Comparison of ENCODE assay signal across 8 cellular contexts in the genomic region with DNA sequence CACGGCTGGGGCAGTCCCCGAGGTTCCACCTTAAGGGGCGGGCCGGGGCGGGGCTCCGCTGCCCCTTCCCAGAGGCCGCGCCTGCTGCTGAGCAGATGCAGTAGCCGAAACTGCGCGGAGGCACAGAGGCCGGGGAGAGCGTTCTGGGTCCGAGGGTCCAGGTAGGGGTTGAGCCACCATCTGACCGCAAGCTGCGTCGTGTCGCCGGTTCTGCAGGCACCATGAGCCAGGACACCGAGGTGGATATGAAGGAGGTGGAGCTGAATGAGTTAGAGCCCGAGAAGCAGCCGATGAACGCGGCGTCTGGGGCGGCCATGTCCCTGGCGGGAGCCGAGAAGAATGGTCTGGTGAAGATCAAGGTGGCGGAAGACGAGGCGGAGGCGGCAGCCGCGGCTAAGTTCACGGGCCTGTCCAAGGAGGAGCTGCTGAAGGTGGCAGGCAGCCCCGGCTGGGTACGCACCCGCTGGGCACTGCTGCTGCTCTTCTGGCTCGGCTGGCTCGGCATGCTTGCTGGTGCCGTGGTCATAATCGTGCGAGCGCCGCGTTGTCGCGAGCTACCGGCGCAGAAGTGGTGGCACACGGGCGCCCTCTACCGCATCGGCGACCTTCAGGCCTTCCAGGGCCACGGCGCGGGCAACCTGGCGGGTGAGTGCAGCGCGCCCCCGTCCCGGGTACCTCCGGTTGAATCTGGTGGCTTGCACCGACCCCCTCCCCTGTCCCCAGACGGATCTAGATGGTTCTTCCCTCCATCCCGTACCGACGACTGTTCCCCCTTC. TPM values are rescaled to one million over a fixed set of nuclear protein-coding genes. Genes with fewer than 3 reads are reported as not detected.
DNase-seq lines count a peak whose midpoint lies in the region; ATAC-seq and TF ChIP-seq lines count a peak whose summit lies in the region.

A gene (plus strand): TSS at position 94 of the 776 bp plus-strand sequence. CDS start 128 bp downstream, at position 222.

- H3K4me2 ChIP-seq in neural cell (ENCODE audit: low read length) = peak within 1 kb of the TSS; percentile 90

- H3K9me2 ChIP-seq in neural cell (ENCODE audit: insufficient read depth, low read length) = no peaks in the 10 kb centered on the region

- peak within 1 kb of the TSS; percentile 99 for H3K9ac ChIP-seq in neural cell (ENCODE audit: low read length)
- H3K9ac ChIP-seq in stomach smooth muscle (ENCODE audit: low read length in 2 of 2) = peak within 1 kb of the TSS; percentile 99 to 100

- TF ChIP-seq RAD21 in neural cell (conservative IDR thresholded peaks at IDR 0.05) = peak; percentile 75

- DNase-seq in EH (ENCODE audit: low read depth) (peak; percentile 91), KG1 (lab: John Stamatoyannopoulos, UW) (peak; percentile 93), RWPE1 (ENCODE audit: low spot score) (peak; percentile 89), fibroblast of the aortic adventitia (ENCODE audit: low read depth) (peak; percentile 85)
- peak; percentile 87 for DNase-seq in activated T-helper 9 cell treated with anti-CD3 and anti-CD28 coated beads, Interleukin-2, amount 50 U/mL, for 16 hours (ENCODE audit: low read depth)

- peaks cover 16% of the 10 kb centered on the region for H3K36me3 ChIP-seq in neural cell (ENCODE audit: insufficient read depth, low read length)
- H3K36me3 ChIP-seq in stomach smooth muscle (ENCODE audit: control insufficient read depth in 2 of 2, insufficient read depth in 2 of 2, low read length in 2 of 2) = peaks cover 31% of the 10 kb centered on the region in 2 donors

- CTCF ChIA-PET in RWPE1 (lab: Yijun Ruan, JAX) = interaction anchor here (0.6 to 2.4 kb wide), 7 partner anchors 8 to 1387 kb away, joined by 3 to 10 read pairs (median 4); no protein-coding TSS in a partner anchor

- no peaks in the 10 kb centered on the region for H4K20me1 ChIP-seq in neural cell (ENCODE audit: insufficient read depth)

- H3K27ac ChIP-seq in RWPE1 (peak within 1 kb of the TSS; percentile 99), neural cell (ENCODE audit: low read length) (peak within 1 kb of the TSS; percentile 99), stomach smooth muscle (ENCODE audit: low read length) (peak within 1 kb of the TSS; percentile 98)

- TF ChIP-seq CTCF in RWPE1 (conservative IDR thresholded peaks at IDR 0.05; ENCODE audit: low read depth) = peak; percentile 82
- peak; percentile 52 for TF ChIP-seq CTCF in fibroblast of the aortic adventitia (IDR thresholded peaks at IDR 0.05; ENCODE audit: insufficient read depth, low read length)
- TF ChIP-seq CTCF in neural cell (IDR thresholded peaks at IDR 0.05; ENCODE audit: poor library complexity, severe bottlenecking) = peak; percentile 94

- peak; percentile 72 for ATAC-seq in GM21717 (IDR thresholded peaks at IDR 0.05; ENCODE audit: unreplicated experiment)

- peak; percentile 59 for TF ChIP-seq EP300 in neural cell (conservative IDR thresholded peaks at IDR 0.05; ENCODE audit: poor library complexity, severe bottlenecking)

- peak within 1 kb of the TSS; percentile 36 for H2AFZ ChIP-seq in neural cell (ENCODE audit: low read depth, low read length)

- peak within 1 kb of the TSS; percentile 99 for H3K4me3 ChIP-seq in fibroblast of the aortic adventitia (ENCODE audit: low read depth, low read length)
- H3K4me3 ChIP-seq in neural cell (ENCODE audit: low read length) = peak within 1 kb of the TSS; percentile 90
- H3K4me3 ChIP-seq in stomach smooth muscle (ENCODE audit: low read length in 2 of 2) = peak within 1 kb of the TSS; percentile 98 to 100

- no peaks in the 10 kb centered on the region for H3F3A ChIP-seq in neural cell (ENCODE audit: insufficient read depth, low read length, poor library complexity, severe bottlenecking)

- H3K27me3 ChIP-seq in neural cell (ENCODE audit: insufficient read depth, low read depth, low read length) (no peaks in the 10 kb centered on the region), stomach smooth muscle (ENCODE audit: control insufficient read depth in 1 of 2, insufficient read depth in 2 of 2, low read length in 2 of 2) (no peaks in the 10 kb centered on the region)

- peaks cover 39% of the 10 kb centered on the region for H3K4me1 ChIP-seq in stomach smooth muscle (ENCODE audit: control insufficient read depth, insufficient read depth, low read length)

- H3K79me2 ChIP-seq in neural cell (replicated peaks; ENCODE audit: insufficient read depth, low read length) = peaks cover 51% of the 10 kb centered on the region

- POLR2A ChIA-PET in RWPE1 (lab: Yijun Ruan, JAX; ENCODE audit: low non-redundant PET) = interaction anchor here (0.6 to 1.6 kb wide), 6 partner anchors 26 to 64 kb away, joined by 3 to 6 read pairs (median 4); no protein-coding TSS in a partner anchor

- H3K9me3 ChIP-seq in neural cell (ENCODE audit: low read length) (no peaks in the 10 kb centered on the region), stomach smooth muscle (ENCODE audit: control insufficient read depth in 2 of 2, low read length in 2 of 2) (no peaks in the 10 kb centered on the region)

TF ChIP-seq in neural cell, 6 proteins besides CTCF, POLR2A, EP300 and RAD21:
- TF ChIP-seq TAF1 (IDR thresholded peaks at IDR 0.05; ENCODE audit: low read depth) (peak; percentile 87), MXI1 (conservative IDR thresholded peaks at IDR 0.05; ENCODE audit: poor library complexity, severe bottlenecking) (peak; percentile 96), POLR2AphosphoS5 (IDR thresholded peaks at IDR 0.05) (peak; percentile 82), SMC3 (conservative IDR thresholded peaks at IDR 0.05; ENCODE audit: poor library complexity) (peak; percentile 67), EZH2 (IDR thresholded peaks at IDR 0.05; ENCODE audit: borderline replicate concordance, insufficient read depth, low read length, poor library complexity, severe bottlenecking) (no peak)
- TF ChIP-seq, protein P1, sequence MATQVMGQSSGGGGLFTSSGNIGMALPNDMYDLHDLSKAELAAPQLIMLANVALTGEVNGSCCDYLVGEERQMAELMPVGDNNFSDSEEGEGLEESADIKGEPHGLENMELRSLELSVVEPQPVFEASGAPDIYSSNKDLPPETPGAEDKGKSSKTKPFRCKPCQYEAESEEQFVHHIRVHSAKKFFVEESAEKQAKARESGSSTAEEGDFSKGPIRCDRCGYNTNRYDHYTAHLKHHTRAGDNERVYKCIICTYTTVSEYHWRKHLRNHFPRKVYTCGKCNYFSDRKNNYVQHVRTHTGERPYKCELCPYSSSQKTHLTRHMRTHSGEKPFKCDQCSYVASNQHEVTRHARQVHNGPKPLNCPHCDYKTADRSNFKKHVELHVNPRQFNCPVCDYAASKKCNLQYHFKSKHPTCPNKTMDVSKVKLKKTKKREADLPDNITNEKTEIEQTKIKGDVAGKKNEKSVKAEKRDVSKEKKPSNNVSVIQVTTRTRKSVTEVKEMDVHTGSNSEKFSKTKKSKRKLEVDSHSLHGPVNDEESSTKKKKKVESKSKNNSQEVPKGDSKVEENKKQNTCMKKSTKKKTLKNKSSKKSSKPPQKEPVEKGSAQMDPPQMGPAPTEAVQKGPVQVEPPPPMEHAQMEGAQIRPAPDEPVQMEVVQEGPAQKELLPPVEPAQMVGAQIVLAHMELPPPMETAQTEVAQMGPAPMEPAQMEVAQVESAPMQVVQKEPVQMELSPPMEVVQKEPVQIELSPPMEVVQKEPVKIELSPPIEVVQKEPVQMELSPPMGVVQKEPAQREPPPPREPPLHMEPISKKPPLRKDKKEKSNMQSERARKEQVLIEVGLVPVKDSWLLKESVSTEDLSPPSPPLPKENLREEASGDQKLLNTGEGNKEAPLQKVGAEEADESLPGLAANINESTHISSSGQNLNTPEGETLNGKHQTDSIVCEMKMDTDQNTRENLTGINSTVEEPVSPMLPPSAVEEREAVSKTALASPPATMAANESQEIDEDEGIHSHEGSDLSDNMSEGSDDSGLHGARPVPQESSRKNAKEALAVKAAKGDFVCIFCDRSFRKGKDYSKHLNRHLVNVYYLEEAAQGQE (IDR thresholded peaks at IDR 0.05; ENCODE audit: borderline replicate concordance) = peak; percentile 88

RNA-seq across cellular contexts. Expression of the gene that starts here (rescaled TPM):
- 174 and 179 TPM in 2 replicates for total RNA-seq in fibroblast of the aortic adventitia (ENCODE audit: low replicate concordance)
- polyA plus RNA-seq in neural cell = 176 and 182 TPM in 2 replicates
- 89.8 and 110 TPM in 2 replicates for polyA minus RNA-seq in neural cell

Comparison
In these comparisons a context has a peak if more than half of its experiments do, and no peak if none do; other contexts are left out.
1. Peak in every context shown above with its lines: DNase-seq, ATAC-seq, H3K4me3 ChIP-seq and H3K27ac ChIP-seq.